Comparison of ENCODE assay signal across 8 cellular contexts in the genomic region with DNA sequence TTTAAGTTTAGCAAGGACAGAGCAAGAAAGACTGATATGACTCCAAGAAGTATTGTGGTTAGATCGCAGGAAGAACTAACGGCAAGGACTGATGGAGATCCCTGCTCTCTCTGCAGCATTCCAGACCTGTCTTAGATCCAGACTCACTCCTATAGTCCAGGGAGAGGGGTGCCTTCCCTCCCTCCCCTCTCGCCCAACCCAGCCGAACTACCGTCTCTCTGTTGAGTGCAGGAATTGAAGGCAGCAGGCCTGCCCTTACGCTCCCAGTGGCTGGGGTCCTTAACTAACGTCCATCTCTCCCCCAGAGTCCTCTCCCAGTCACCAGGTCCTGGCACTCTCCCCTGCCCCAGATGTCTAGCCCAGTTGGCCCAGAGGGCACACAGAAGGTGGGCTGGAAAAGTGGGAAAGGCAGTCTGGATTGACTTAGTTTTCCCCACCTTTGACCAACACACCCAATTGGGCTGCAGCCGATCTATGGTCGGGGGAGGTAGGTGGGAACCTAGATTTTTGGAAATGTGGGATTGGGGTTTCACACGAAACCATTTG. TPM values are rescaled to one million over a fixed set of nuclear protein-coding genes. Genes with fewer than 3 reads are reported as not detected.
DNase-seq lines count a peak whose midpoint lies in the region; ATAC-seq, FAIRE-seq and TF ChIP-seq lines count a peak whose summit lies in the region.

No MANE protein-coding gene starts in this region.

- POLR2A ChIA-PET in CD4-positive, alpha-beta T cell (lab: Charles Lee) = interaction anchor here (2.4 kb wide), 1 partner anchor 15 kb away, joined by 14 read pairs; no protein-coding TSS in a partner anchor

- H3K4me2 ChIP-seq in KMS-11 = no peak overlapping the region
- peak overlapping the region; percentile 96 for H3K4me2 ChIP-seq in neural progenitor cell

- intact Hi-C loops in CD4-positive, alpha-beta T cell (cut with DNase I, micrococcal nuclease) = no loop called here

- H3K27me3 Mint-ChIP-seq in CD4-positive, alpha-beta T cell = peaks cover 57% of the 10 kb centered on the region
- H3K27me3 Mint-ChIP-seq in neural progenitor cell (ENCODE audit: insufficient read depth, low read depth) = peaks cover 15% of the 10 kb centered on the region

- H3K4me1 Mint-ChIP-seq in CD4-positive, alpha-beta T cell (ENCODE audit: low read depth) = peaks cover 32% of the 10 kb centered on the region
- H3K4me1 Mint-ChIP-seq in neural progenitor cell = peaks cover 50% of the 10 kb centered on the region

- peak overlapping the region; percentile 70 for H3K4me3 Mint-ChIP-seq in CD4-positive, alpha-beta T cell
- H3K4me3 Mint-ChIP-seq in neural progenitor cell = peak overlapping the region; percentile 87

- DNase-seq in CD4-positive, alpha-beta T cell = no peak
- DNase-seq in neural progenitor cell (ENCODE audit: low spot score) (peak; percentile 55), activated gamma-delta T cell (lab: John Stamatoyannopoulos, UW) (no peak), NCI-H526 treated with DMSO at 0.1 percent for 48 hours (lab: John Stamatoyannopoulos, UW) (no peak), GM12892 (ENCODE audit: insufficient read length) (no peak)

- H4K20me1 ChIP-seq in KMS-11 (ENCODE audit: insufficient read depth) (no peaks in the 10 kb centered on the region), neural progenitor cell (ENCODE audit: low read depth) (peaks cover 39% of the 10 kb centered on the region)

- H2AFZ ChIP-seq in KMS-11 (ENCODE audit: low read depth) (no peak overlapping the region), neural progenitor cell (replicated peaks) (no peak overlapping the region)

- no peak for ATAC-seq in CD4-positive, alpha-beta T cell (ENCODE audit: poor library complexity)
- ATAC-seq in GM18907 (IDR thresholded peaks at IDR 0.05; ENCODE audit: unreplicated experiment) = no peak

- H3K9ac ChIP-seq in KMS-11 (no peak overlapping the region), neural progenitor cell (no peak overlapping the region)

- CTCF ChIA-PET in CD4-positive, alpha-beta T cell (lab: Charles Lee) = interaction anchor here (0.9 to 4.6 kb wide), 3 partner anchors 15 to 22 kb away, joined by 3 to 51 read pairs (median 43); a partner anchor contains a TSS

- no peaks in the 10 kb centered on the region for H3K79me2 ChIP-seq in KMS-11 (ENCODE audit: insufficient read depth, low read depth)
- peaks cover 35% of the 10 kb centered on the region for H3K79me2 ChIP-seq in neural progenitor cell (ENCODE audit: low read depth)

- H3K36me3 Mint-ChIP-seq in CD4-positive, alpha-beta T cell (ENCODE audit: low read depth) = no peaks in the 10 kb centered on the region
- peaks cover 8% of the 10 kb centered on the region for H3K36me3 Mint-ChIP-seq in neural progenitor cell

- peaks cover 59% of the 10 kb centered on the region for H3F3A ChIP-seq in neural progenitor cell (ENCODE audit: low read depth)

- H3K27ac ChIP-seq in CD4-positive, alpha-beta T cell (ENCODE audit: low read depth, low read length) = no peak overlapping the region
- H3K27ac ChIP-seq in KMS-11 = no peak overlapping the region
- H3K27ac ChIP-seq in esophagus (ENCODE audit: low read depth in 2 of 2, low read length in 1 of 2) = peak overlapping the region; percentile 65 to 87
- H3K27ac ChIP-seq in neural progenitor cell = no peak overlapping the region

- peaks cover 20% of the 10 kb centered on the region for H3K4me1 ChIP-seq in KMS-11 (ENCODE audit: low read depth, poor library complexity, severe bottlenecking)
- H3K4me1 ChIP-seq in esophagus (ENCODE audit: control insufficient read depth in 2 of 2, insufficient read depth in 2 of 2, low read length in 1 of 2) = peaks cover 13 to 32% of the 10 kb centered on the region in 2 donors
- peaks cover 51% of the 10 kb centered on the region for H3K4me1 ChIP-seq in neural progenitor cell

- H3K27ac Mint-ChIP-seq in CD4-positive, alpha-beta T cell = no peak overlapping the region
- peak overlapping the region; percentile 87 for H3K27ac Mint-ChIP-seq in neural progenitor cell

- no peaks in the 10 kb centered on the region for H3K9me3 ChIP-seq in CD4-positive, alpha-beta T cell (ENCODE audit: control insufficient read depth, low read length)
- H3K9me3 ChIP-seq in esophagus (ENCODE audit: control insufficient read depth in 2 of 2, insufficient read depth in 1 of 2, low read depth in 1 of 2, low read length in 1 of 2) (no peaks in the 10 kb centered on the region), neural progenitor cell (ENCODE audit: low read depth) (no peaks in the 10 kb centered on the region)

- FAIRE-seq in GM12892 (lab: Jason Lieb, UNC) = no peak

- 35 to 43% methylated on average over 10 of the region's 10 CpGs for WGBS in esophagus, 2 donors

- peak overlapping the region; percentile 6 for H3K4me3 ChIP-seq in KMS-11 (IDR thresholded peaks at IDR 0.05; ENCODE audit: insufficient read depth, low read depth, low read length)
- H3K4me3 ChIP-seq in esophagus (ENCODE audit: low read depth in 1 of 2, low read length in 2 of 2) = peak overlapping the region; percentile 52 to 61
- peak overlapping the region; percentile 61 for H3K4me3 ChIP-seq in neural progenitor cell

- TF ChIP-seq CTCF in CD4-positive, alpha-beta T cell (IDR thresholded peaks at IDR 0.05) = no peak
- TF ChIP-seq CTCF in KMS-11 (conservative IDR thresholded peaks at IDR 0.05; ENCODE audit: low read depth, low read length) (no peak; the same call in 1 of the 2 replicates), neural progenitor cell (IDR thresholded peaks at IDR 0.05) (no peak)

- H3K27me3 ChIP-seq in CD4-positive, alpha-beta T cell (ENCODE audit: control insufficient read depth, insufficient read depth, low read length) = peaks cover 24% of the 10 kb centered on the region
- peaks cover 98% of the 10 kb centered on the region for H3K27me3 ChIP-seq in KMS-11 (ENCODE audit: insufficient read depth, low read depth)
- H3K27me3 ChIP-seq in esophagus (ENCODE audit: control insufficient read depth in 1 of 2, insufficient read depth in 2 of 2, low read length in 2 of 2) = no peaks in the 10 kb centered on the region
- peaks cover 16% of the 10 kb centered on the region for H3K27me3 ChIP-seq in neural progenitor cell

- H3K36me3 ChIP-seq in KMS-11 (ENCODE audit: insufficient read depth) (no peaks in the 10 kb centered on the region), esophagus (ENCODE audit: control insufficient read depth in 2 of 2, insufficient read depth in 2 of 2, low read length in 1 of 2) (peaks cover 0 to 10% of the 10 kb centered on the region in 2 donors), neural progenitor cell (no peaks in the 10 kb centered on the region)

- no peaks in the 10 kb centered on the region for H3K9me3 Mint-ChIP-seq in CD4-positive, alpha-beta T cell
- no peaks in the 10 kb centered on the region for H3K9me3 Mint-ChIP-seq in neural progenitor cell

- no peak for TF ChIP-seq POLR2A in GM12892 (IDR thresholded peaks at IDR 0.05; ENCODE audit: low read depth, low read length)

RNA-seq across cellular contexts. Expression of a gene that starts 1.1 kb away (rescaled TPM):
- total RNA-seq in CD4-positive, alpha-beta T cell = 1 to 10 TPM; 3.2 to 4.2 TPM
- 1,000 to 10,000 TPM; 1,310 to 1,799 TPM for polyA plus RNA-seq in esophagus
- total RNA-seq in neural progenitor cell (ENCODE audit: low replicate concordance) = 110 and 156 TPM in 2 replicates
- 0.76 TPM for polyA plus RNA-seq in GM12892 (2012; ENCODE audit: missing spikeins)

RNA-seq across cellular contexts. Expression of a gene that starts 24.0 kb away (rescaled TPM):
- total RNA-seq in CD4-positive, alpha-beta T cell = 10 to 100 TPM; 10.6 to 12.0 TPM
- 10 to 100 TPM; 18.5 to 38.3 TPM for polyA plus RNA-seq in esophagus
- total RNA-seq in neural progenitor cell (ENCODE audit: low replicate concordance) = 21.4 and 26.5 TPM in 2 replicates
- polyA plus RNA-seq in GM12892 (2012; ENCODE audit: missing spikeins) = 24.4 TPM

RNA-seq across cellular contexts. Expression of a gene that starts 24.3 kb away (rescaled TPM):
- total RNA-seq in CD4-positive, alpha-beta T cell = 10 to 100 TPM; 44.2 to 50.9 TPM
- polyA plus RNA-seq in esophagus = 10 to 100 TPM in 1 of 2 donors, 1 to 10 TPM in 1; 8.5 to 16.5 TPM
- total RNA-seq in neural progenitor cell (ENCODE audit: low replicate concordance) = 17.4 and 23.7 TPM in 2 replicates
- 22.9 TPM for polyA plus RNA-seq in GM12892 (2012; ENCODE audit: missing spikeins)

RNA-seq across cellular contexts. Expression of a gene that starts 27.0 kb away (rescaled TPM):
- total RNA-seq in CD4-positive, alpha-beta T cell = not detected
- 1 to 10 TPM; 2.4 to 3.0 TPM for polyA plus RNA-seq in esophagus
- total RNA-seq in neural progenitor cell (ENCODE audit: low replicate concordance) = 83.8 and 219 TPM in 2 replicates
- polyA plus RNA-seq in GM12892 (2012; ENCODE audit: missing spikeins) = not detected

RNA-seq across cellular contexts. Expression of a gene that starts 36.6 kb away (rescaled TPM):
- total RNA-seq in CD4-positive, alpha-beta T cell = 10 to 100 TPM; 11.7 to 11.9 TPM
- 10 to 100 TPM; 79.3 to 81.0 TPM for polyA plus RNA-seq in esophagus
- total RNA-seq in neural progenitor cell (ENCODE audit: low replicate concordance) = 21.4 and 24.7 TPM in 2 replicates
- 129 TPM for polyA plus RNA-seq in GM12892 (2012; ENCODE audit: missing spikeins)

Comparison
In these comparisons a context has a peak if more than half of its experiments do, and no peak if none do; other contexts are left out.
1. H3K27ac ChIP-seq: peak in esophagus (2 of 2); none in CD4-positive, alpha-beta T cell (single experiment), KMS-11 (single experiment) and neural progenitor cell (single experiment).
2. H3K4me3 ChIP-seq: peak in every context shown above with its lines; median percentile 61 in neural progenitor cell; 56 in esophagus; 6 in KMS-11.
3. RNA of a gene that starts 1.1 kb away (total RNA-seq): 110 to 156 TPM in neural progenitor cell; 3.2 to 4.2 TPM in CD4-positive, alpha-beta T cell; every median in the first group is over 10 times any median in the second.